In genomic region chr20:8143474-8143873, GRCh38 we compare ENCODE assay signal across 22 cellular contexts. TPM values are rescaled to one million over a fixed set of nuclear protein-coding genes. Genes with fewer than 3 reads are reported as not detected.
DNase-seq lines count a peak whose midpoint lies in the region; ATAC-seq, FAIRE-seq and TF ChIP-seq lines count a peak whose summit lies in the region.
"Had no signal": no experiment of that assay in that cellular context is flagged by ENCODE, and none has a peak within 500 bp of the region (broad histone marks: within the 10 kb centered on the region; RNA-seq: fewer than 3 reads in every experiment).

No MANE protein-coding gene starts in this region.

- H3K27me3 Mint-ChIP-seq in T-helper 17 cell = no peaks in the 10 kb centered on the region
- H3K27me3 Mint-ChIP-seq in activated T-helper 17 cell treated with anti-CD3 and anti-CD28 coated beads, Interleukin-2, amount 50 U/mL, for 72 hours = no peaks in the 10 kb centered on the region

- no peaks in the 10 kb centered on the region for H3K9me3 Mint-ChIP-seq in activated T-helper 17 cell treated with anti-CD3 and anti-CD28 coated beads, Interleukin-2, amount 50 U/mL, for 72 hours
- H3K9me3 Mint-ChIP-seq: CD8-positive, alpha-beta T cell; H9 had no signal

- no peak overlapping the region for H3K4me3 ChIP-seq in HepG2 (replicated peaks in 1 of 3; ENCODE audit: insufficient read depth in 1 of 3, low read depth in 2 of 3, low read length in 3 of 3)
- H3K4me3 ChIP-seq in right lobe of liver = no peak overlapping the region
- H3K4me3 ChIP-seq in Loucy (ENCODE audit: low read length, poor library complexity, severe bottlenecking) = no peak overlapping the region
- no peak overlapping the region for H3K4me3 ChIP-seq in mesenchymal stem cell (ENCODE audit: insufficient read depth in 1 of 2, low read depth in 1 of 2, low read length in 2 of 2)
- H3K4me3 ChIP-seq: BLaER1, GM23248 had no signal

- H3K4me1 Mint-ChIP-seq in T-helper 17 cell = peaks cover 28% of the 10 kb centered on the region
- H3K4me1 Mint-ChIP-seq in activated T-helper 17 cell treated with anti-CD3 and anti-CD28 coated beads, Interleukin-2, amount 50 U/mL, for 72 hours = peaks cover 13% of the 10 kb centered on the region
- H3K4me1 Mint-ChIP-seq: B cell; CD4-positive, CD25-positive, alpha-beta regulatory T cell had no signal

- TF ChIP-seq EP300 in HepG2 (IDR thresholded peaks at IDR 0.05; ENCODE audit: low read depth in 2 of 2, low read length in 2 of 2) (no peak), HepG2 (CRISPR knock-in tag; IDR thresholded peaks at IDR 0.05; ENCODE audit: borderline replicate concordance) (no peak)

- ATAC-seq in HepG2 (no peak), right lobe of liver (no peak), T-helper 17 cell (no peak)
- no peak for ATAC-seq in activated T-helper 17 cell treated with anti-CD3 and anti-CD28 coated beads, Interleukin-2, amount 50 U/mL, for 72 hours (replicated peaks)
- ATAC-seq: CD8-positive, alpha-beta T cell; HCT116 had no signal

- intact Hi-C loops in HepG2 (cut with micrococcal nuclease; ENCODE audit: unreplicated experiment) (no loop called here), right lobe of liver (cut with DNase I) (no loop called here), head of caudate nucleus (cut with DNase I) (no loop called here)

- TF ChIP-seq POLR2A in HepG2 (IDR thresholded peaks at IDR 0.05; ENCODE audit: insufficient read depth in 1 of 2, low read depth in 2 of 2, low read length in 2 of 2) (no peak), right lobe of liver (IDR thresholded peaks at IDR 0.05) (no peak)

- H3K18ac ChIP-seq in mesenchymal stem cell (ENCODE audit: low read depth in 1 of 2, low read length in 2 of 2) = no peak overlapping the region

- H2BK5ac ChIP-seq in mesenchymal stem cell (ENCODE audit: low read depth, low read length, poor library complexity, severe bottlenecking) = no peak overlapping the region

- H2AFZ ChIP-seq in HepG2 (ENCODE audit: low read length) = no peak overlapping the region
- no peak overlapping the region for H2AFZ ChIP-seq in Loucy (ENCODE audit: low read length)
- no peak overlapping the region for H2AFZ ChIP-seq in mesenchymal stem cell (ENCODE audit: low read depth, low read length)
- H2AFZ ChIP-seq: GM23248 had no signal

- H4K8ac ChIP-seq in mesenchymal stem cell (ENCODE audit: low read length) = no peak overlapping the region

- peak overlapping the region; percentile 52; the same call in 1 of the 2 replicates for H3K4me2 ChIP-seq in HepG2 (ENCODE audit: low read depth, low read length)
- H3K4me2 ChIP-seq in Loucy (ENCODE audit: low read depth, low read length, poor library complexity, severe bottlenecking) = peak overlapping the region; percentile 67
- no peak overlapping the region for H3K4me2 ChIP-seq in mesenchymal stem cell (ENCODE audit: low read length, poor library complexity, severe bottlenecking)

- peaks cover 48% of the 10 kb centered on the region for H3K4me1 ChIP-seq in HepG2 (ENCODE audit: insufficient read depth, low read length)
- H3K4me1 ChIP-seq in right lobe of liver = peaks cover 0 to 19% (median 4%) of the 10 kb centered on the region in 4 donors
- H3K4me1 ChIP-seq in Loucy (ENCODE audit: insufficient read depth, low read length, poor library complexity, severe bottlenecking) = peaks cover 73% of the 10 kb centered on the region
- peaks cover 2% of the 10 kb centered on the region for H3K4me1 ChIP-seq in mesenchymal stem cell (ENCODE audit: control insufficient read depth, insufficient read depth, low read depth, low read length)
- H3K4me1 ChIP-seq: Caco-2 had no signal

- no peak overlapping the region for H3K23ac ChIP-seq in mesenchymal stem cell (ENCODE audit: low read length in 2 of 2)

- TF ChIP-seq RAD21 in HepG2 (CRISPR knock-in tag; IDR thresholded peaks at IDR 0.05) = no peak

- TF ChIP-seq CTCF in HepG2 (CRISPR knock-in tag; IDR thresholded peaks at IDR 0.05) = no peak
- no peak for TF ChIP-seq CTCF in right lobe of liver (IDR thresholded peaks at IDR 0.05)
- no peak for TF ChIP-seq CTCF in Loucy (conservative IDR thresholded peaks at IDR 0.05; ENCODE audit: low read length)

- CTCF ChIA-PET in HepG2 (lab: Yijun Ruan, JAX; ENCODE audit: low intra/inter-chr PET ratio, low total read pairs) = no interaction called here

- peak overlapping the region; percentile 19 for H2AK5ac ChIP-seq in mesenchymal stem cell (ENCODE audit: low read length, severe bottlenecking)

- H3K79me1 ChIP-seq in mesenchymal stem cell (replicated peaks; ENCODE audit: low read length, poor library complexity, severe bottlenecking) = no peaks in the 10 kb centered on the region

- DNase-seq in HepG2 (ENCODE audit: low spot score) (no peak), right lobe of liver (no peak), T-helper 17 cell (no peak), mesenchymal stem cell (no peak), head of caudate nucleus (no peak), DMS79 (lab: John Stamatoyannopoulos, UW) (no peak)
- DNase-seq: Caco-2; CD4-positive, CD25-positive, alpha-beta regulatory T cell; CD8-positive, alpha-beta T cell; DMS153; GM23248; H9 had no signal

- no peak overlapping the region for H3K4me3 Mint-ChIP-seq in T-helper 17 cell
- no peak overlapping the region for H3K4me3 Mint-ChIP-seq in activated T-helper 17 cell treated with anti-CD3 and anti-CD28 coated beads, Interleukin-2, amount 50 U/mL, for 72 hours
- H3K4me3 Mint-ChIP-seq: B cell; CD4-positive, CD25-positive, alpha-beta regulatory T cell; CD8-positive, alpha-beta T cell; H9 had no signal

- H2BK12ac ChIP-seq in mesenchymal stem cell (ENCODE audit: low read length in 2 of 2) = no peak overlapping the region

- H3K9ac ChIP-seq in HepG2 (ENCODE audit: insufficient read depth, low read depth, low read length) (no peak overlapping the region), Loucy (ENCODE audit: low read depth, low read length, poor library complexity, severe bottlenecking) (no peak overlapping the region), mesenchymal stem cell (ENCODE audit: low read length) (no peak overlapping the region)
- H3K9ac ChIP-seq: BLaER1, GM23248 had no signal

- WGBS in HepG2 (ENCODE audit: low lambda C conversion rate) = 82% methylated on average over 3 of the region's 3 CpGs
- 56% methylated on average over 3 of the region's 3 CpGs for WGBS in right lobe of liver (ENCODE audit: insufficient coverage, low coverage, low lambda C conversion rate, missing lambda C conversion rate)
- 90% methylated on average over 1 of the region's 3 CpGs for WGBS in mesenchymal stem cell

- no peaks in the 10 kb centered on the region for H3K9me2 ChIP-seq in Loucy (replicated peaks; ENCODE audit: low read depth, low read length)

- 0 out of 2 replicates have a peak, but pooled peaks cover 6% of the 10 kb centered on the region for H3F3A ChIP-seq in Loucy (ENCODE audit: low read depth)

- FAIRE-seq in HepG2 (lab: Jason Lieb, UNC) = no peak
- FAIRE-seq: A204.1, G401.6, GM12892 had no signal

- no peak overlapping the region for H4K91ac ChIP-seq in mesenchymal stem cell (ENCODE audit: low read length)

- BruUV-seq in HepG2 (replicated peaks; lab: Mats Ljungman, UMichigan) = no TSS peak

- no peaks in the 10 kb centered on the region for H4K20me1 ChIP-seq in HepG2 (ENCODE audit: insufficient read depth, low read length)
- no peaks in the 10 kb centered on the region for H4K20me1 ChIP-seq in Loucy (ENCODE audit: insufficient read depth, low read length, poor library complexity, severe bottlenecking)
- H4K20me1 ChIP-seq: BLaER1 had no signal

- in situ Hi-C loops in HepG2 (cut with HindIII; ENCODE audit: extremely low pct_ligation_motif_present, low pct_unique_long_range_greater_than_20kb) = no loop called here

- H2BK120ac ChIP-seq in mesenchymal stem cell (ENCODE audit: low read depth, low read length) = no peak overlapping the region

- H3K4ac ChIP-seq in mesenchymal stem cell (ENCODE audit: low read depth in 1 of 2, low read length in 2 of 2) = no peak overlapping the region

- H3K36me3 ChIP-seq in HepG2 (replicated peaks in 1 of 2; ENCODE audit: control insufficient read depth in 1 of 2, insufficient read depth in 2 of 2, low read length in 2 of 2) (peaks cover 2 to 23% of the 10 kb centered on the region in 2 experiments; a peak in 4 of 5 replicates), right lobe of liver (no peaks in the 10 kb centered on the region), Loucy (ENCODE audit: insufficient read depth, low read length) (no peaks in the 10 kb centered on the region), mesenchymal stem cell (ENCODE audit: control insufficient read depth in 1 of 2, insufficient read depth in 2 of 2, low read depth in 1 of 2, low read length in 2 of 2) (no peaks in the 10 kb centered on the region)

- H3K27me3 ChIP-seq in HepG2 (ENCODE audit: control insufficient read depth in 1 of 2, insufficient read depth in 2 of 2, low read length in 2 of 2) (no peaks in the 10 kb centered on the region), right lobe of liver (no peaks in the 10 kb centered on the region), Loucy (ENCODE audit: insufficient read depth, low read length, poor library complexity, severe bottlenecking) (no peaks in the 10 kb centered on the region), mesenchymal stem cell (ENCODE audit: control insufficient read depth in 1 of 2, insufficient read depth in 1 of 2, low read length in 2 of 2) (no peaks in the 10 kb centered on the region)
- H3K27me3 ChIP-seq: BLaER1 had no signal

- H3K14ac ChIP-seq in mesenchymal stem cell (ENCODE audit: low read length in 2 of 2) = no peak overlapping the region

- H3K79me2 ChIP-seq in HepG2 (ENCODE audit: insufficient read depth, low read length) (peaks cover 87% of the 10 kb centered on the region), Loucy (ENCODE audit: insufficient read depth, low read length) (peaks cover 92% of the 10 kb centered on the region)

- peak overlapping the region; percentile 70 for H3K27ac ChIP-seq in HepG2 (ENCODE audit: extremely low read length, insufficient read depth, low read length)
- peak overlapping the region in 1 of 3 donors; percentile 56 for H3K27ac ChIP-seq in right lobe of liver
- no peak overlapping the region for H3K27ac ChIP-seq in mesenchymal stem cell (ENCODE audit: low read length, poor library complexity, severe bottlenecking)
- H3K27ac ChIP-seq: 22Rv1, BLaER1, C4-2B, GM23248 had no signal

- H3K9me3 ChIP-seq in HepG2 (ENCODE audit: low read length) (no peaks in the 10 kb centered on the region), right lobe of liver (no peaks in the 10 kb centered on the region), Loucy (ENCODE audit: insufficient read depth, low read depth, low read length) (no peaks in the 10 kb centered on the region), T-helper 17 cell (ENCODE audit: control insufficient read depth, low read length, poor library complexity, severe bottlenecking) (no peaks in the 10 kb centered on the region), mesenchymal stem cell (ENCODE audit: control insufficient read depth, low read length) (no peaks in the 10 kb centered on the region)
- H3K9me3 ChIP-seq: BLaER1, Caco-2 had no signal

- H3K36me3 Mint-ChIP-seq in T-helper 17 cell (ENCODE audit: low read depth) = no peaks in the 10 kb centered on the region
- H3K36me3 Mint-ChIP-seq in activated T-helper 17 cell treated with anti-CD3 and anti-CD28 coated beads, Interleukin-2, amount 50 U/mL, for 72 hours (ENCODE audit: low read depth) = no peaks in the 10 kb centered on the region
- H3K36me3 Mint-ChIP-seq: CD4-positive, CD25-positive, alpha-beta regulatory T cell; CD8-positive, alpha-beta T cell had no signal

- peak overlapping the region; percentile 0 for H3K27ac Mint-ChIP-seq in T-helper 17 cell
- H3K27ac Mint-ChIP-seq in activated T-helper 17 cell treated with anti-CD3 and anti-CD28 coated beads, Interleukin-2, amount 50 U/mL, for 72 hours = no peak overlapping the region
- H3K27ac Mint-ChIP-seq: B cell; CD4-positive, CD25-positive, alpha-beta regulatory T cell; CD8-positive, alpha-beta T cell; H9 had no signal

- H2BK15ac ChIP-seq in mesenchymal stem cell (ENCODE audit: low read depth, poor library complexity, severe bottlenecking) = no peak overlapping the region

- POLR2A ChIA-PET in HepG2 (lab: Yijun Ruan, JAX) = interaction anchor here (1.5 to 2.2 kb wide), 3 partner anchors 10 to 108 kb away, joined by 4 to 12 read pairs (median 7); no protein-coding TSS in a partner anchor

RNA-seq across cellular contexts. Expression of gene PLCB1, which starts 11.4 kb away (rescaled TPM):
- total RNA-seq in HepG2 (2016; rRNA removed; fragmentation: Illumina TruSeq; extraction: Trizol) (42.4 and 68.9 TPM in 2 replicates), right lobe of liver (1 to 10 TPM; 5.0 to 9.9 (median 5.7) TPM), T-helper 17 cell (10 to 100 TPM; 19.1 to 23.1 TPM)
- 7.3 TPM in 2 replicates for total RNA-seq in HepG2 (2016; cell fraction: cytosol; rRNA removed; fragmentation: Illumina TruSeq; extraction: Trizol; ENCODE audit: low read depth)
- total RNA-seq in HepG2 (2016; cell fraction: insoluble cytoplasmic fraction; rRNA removed; fragmentation: Illumina TruSeq; extraction: Trizol) = 36.6 and 64.1 TPM in 2 replicates
- total RNA-seq in HepG2 (2016; cell fraction: membrane; rRNA removed; fragmentation: Illumina TruSeq; extraction: Trizol) = 13.6 and 62.2 TPM in 2 replicates
- total RNA-seq in HepG2 (2016; cell fraction: nucleus; rRNA removed; fragmentation: Illumina TruSeq; extraction: Trizol) = 117 and 122 TPM in 2 replicates
- 55.9 and 56.7 TPM in 2 replicates for polyA plus RNA-seq in HepG2 (2011; rRNA removed)
- polyA plus RNA-seq in HepG2 (2011; cell fraction: cytosol; rRNA removed) = 28.0 and 47.5 TPM in 2 replicates
- polyA plus RNA-seq in HepG2 (2011; cell fraction: nucleus; rRNA removed) = 39.0 and 50.9 TPM in 2 replicates
- 55.3 and 86.1 TPM in 2 replicates for polyA plus RNA-seq in HepG2 (2012)
- polyA plus RNA-seq in HepG2 (2016; cell fraction: cytosol; fragmentation: Illumina TruSeq; extraction: Trizol; ENCODE audit: low read depth) = 2.6 and 3.2 TPM in 2 replicates
- polyA plus RNA-seq in HepG2 (2016; cell fraction: insoluble cytoplasmic fraction; fragmentation: Illumina TruSeq; extraction: Trizol; ENCODE audit: low read depth) = 36.0 and 37.9 TPM in 2 replicates
- polyA plus RNA-seq in HepG2 (2016; cell fraction: membrane; fragmentation: Illumina TruSeq; extraction: Trizol; ENCODE audit: low read depth) = 7.2 and 7.6 TPM in 2 replicates
- polyA plus RNA-seq in HepG2 (2016; cell fraction: nucleus; fragmentation: Illumina TruSeq; extraction: Trizol; ENCODE audit: insufficient read depth, low read depth) = 24.9 and 26.8 TPM in 2 replicates
- 1.6 and 88.7 TPM in 2 replicates for polyA minus RNA-seq in HepG2 (2011; rRNA and poly(A)+ RNA removed; ENCODE audit: low replicate concordance)
- polyA minus RNA-seq in HepG2 (2011; cell fraction: cytosol; rRNA and poly(A)+ RNA removed) = 58.0 and 80.2 TPM in 2 replicates
- 775 and 905 TPM in 2 replicates for polyA minus RNA-seq in HepG2 (2011; cell fraction: nucleus; rRNA and poly(A)+ RNA removed)
- 15.1 TPM for polyA plus RNA-seq in mesenchymal stem cell (2013, experiment 1 of 2)
- polyA plus RNA-seq in mesenchymal stem cell (2013, experiment 2 of 2) = 15.5 TPM
- 1 to 10 TPM; 1.8 to 3.0 TPM for total RNA-seq in activated T-helper 17 cell treated with anti-CD3 and anti-CD28 coated beads, Interleukin-2, amount 50 U/mL, for 72 hours
